1 cellular context compared by ENCODE assay signal in the genomic region with DNA sequence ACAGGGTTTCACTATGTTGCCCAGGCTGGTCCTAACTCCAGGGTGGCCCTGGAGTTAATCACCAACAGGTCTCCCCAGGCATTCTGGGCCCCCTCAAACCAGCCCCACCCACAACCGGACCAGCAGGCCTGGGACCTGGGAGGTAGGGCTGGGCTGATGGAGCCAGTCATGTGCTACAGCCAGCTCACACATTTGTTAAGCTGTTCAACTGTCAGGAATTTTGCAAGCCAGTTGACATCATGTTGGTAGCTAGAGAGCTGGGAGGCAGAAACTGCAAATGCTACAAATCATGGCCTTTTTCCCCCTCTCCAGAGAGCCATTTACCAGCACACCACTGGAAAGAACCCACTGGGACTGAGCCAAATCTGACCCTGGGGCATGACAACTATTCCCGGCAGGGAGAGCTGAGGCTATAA.
TF ChIP-seq lines count a peak whose summit lies in the region.

No MANE protein-coding gene starts in this region.

TF ChIP-seq in WTC11, 78 proteins besides CTCF, POLR2A, EP300 and RAD21 (continued from another document):
- TF ChIP-seq ZNF281 (CRISPR knock-in tag; IDR thresholded peaks at IDR 0.05) (no peak), ZNF423 (CRISPR knock-in tag; IDR thresholded peaks at IDR 0.05) (no peak), TP53 (CRISPR knock-in tag; IDR thresholded peaks at IDR 0.05) (no peak), MAX (CRISPR knock-in tag; IDR thresholded peaks at IDR 0.05) (no peak), CBFB (CRISPR knock-in tag; IDR thresholded peaks at IDR 0.05; ENCODE audit: low read depth) (no peak), MYBL2 (CRISPR knock-in tag; IDR thresholded peaks at IDR 0.05) (no peak)
